1 cellular context compared by ENCODE assay signal in genomic region chr9:34365282-34365681, GRCh38.
TF ChIP-seq lines count a peak whose summit lies in the region.

No MANE protein-coding gene starts in this region.

TF ChIP-seq in SK-N-SH, 30 proteins besides CTCF, POLR2A, EP300 and RAD21 (continued from another document):
- TF ChIP-seq USF1 (IDR thresholded peaks at IDR 0.05; ENCODE audit: borderline replicate concordance, low read depth) = no peak
- TF ChIP-seq RCOR1 (IDR thresholded peaks at IDR 0.05; ENCODE audit: low read length) = no peak
- no peak for TF ChIP-seq RFX5 (IDR thresholded peaks at IDR 0.05; ENCODE audit: low read length)
